Comparison of ENCODE assay signal across 8 cellular contexts in the genomic region with DNA sequence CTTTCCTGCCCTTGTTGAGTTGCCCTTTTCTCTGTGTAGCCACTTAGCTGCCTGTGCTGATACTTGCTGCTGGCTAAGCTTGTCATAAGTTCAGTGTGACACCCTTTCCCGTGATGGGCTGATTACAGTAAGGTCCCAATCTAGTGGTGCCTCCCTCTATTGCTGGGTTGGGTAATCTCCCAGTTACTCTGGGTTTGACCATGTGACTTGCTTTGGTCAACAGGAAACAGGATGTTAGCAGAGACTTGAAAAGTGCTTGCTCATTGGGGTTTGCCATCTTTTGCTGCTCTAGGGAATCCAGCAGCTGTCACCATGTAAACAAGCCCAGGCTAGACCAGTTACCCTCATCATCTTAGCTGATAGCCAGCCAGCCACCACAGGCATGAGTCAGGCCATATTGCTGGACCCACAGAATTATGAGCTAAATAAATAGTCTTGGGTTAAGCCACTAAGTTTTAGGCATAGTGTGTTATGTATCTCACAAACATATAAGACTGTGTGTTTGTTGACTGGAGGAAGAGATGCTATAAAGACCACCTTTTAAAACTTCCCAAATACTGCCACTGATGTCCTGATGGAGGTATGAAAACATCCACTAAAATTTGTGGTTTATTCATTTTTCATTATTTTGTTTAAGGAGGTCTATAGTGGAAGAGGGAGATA. TPM values are rescaled to one million over a fixed set of nuclear protein-coding genes. Genes with fewer than 3 reads are reported as not detected.
DNase-seq lines count a peak whose midpoint lies in the region; ATAC-seq and TF ChIP-seq lines count a peak whose summit lies in the region.

No MANE protein-coding gene starts in this region.

- peaks cover 9% of the 10 kb centered on the region for H3K27me3 ChIP-seq in adipocyte (replicated peaks; ENCODE audit: control insufficient read depth, insufficient read depth, low read length)
- no peaks in the 10 kb centered on the region for H3K27me3 ChIP-seq in WERI-Rb-1 (ENCODE audit: insufficient read depth, low read depth, severe bottlenecking)

- no peak for TF ChIP-seq CTCF in WERI-Rb-1 (IDR thresholded peaks at IDR 0.05; ENCODE audit: low read depth, low read length)

- peak; percentile 56 for DNase-seq in Caki2 (ENCODE audit: low read depth)
- DNase-seq in NCI-H1694 treated with DMSO at 0.1 percent for 48 hours (lab: John Stamatoyannopoulos, UW) = peak; percentile 19
- DNase-seq in adipocyte (ENCODE audit: low read depth) = peak; percentile 4
- peak; percentile 98 for DNase-seq in myocyte (ENCODE audit: low read depth)
- no peak for DNase-seq in G401 (ENCODE audit: low spot score)
- no peak for DNase-seq in hypothalamus (lab: John Stamatoyannopoulos, UW)
- DNase-seq in WERI-Rb-1 = no peak

- peak; percentile 65 for ATAC-seq in GM21423 (IDR thresholded peaks at IDR 0.05; ENCODE audit: unreplicated experiment)

- H3K4me1 ChIP-seq in adipocyte (ENCODE audit: control insufficient read depth, insufficient read depth, low read length) = peaks cover 7% of the 10 kb centered on the region

- no peaks in the 10 kb centered on the region for H3K36me3 ChIP-seq in adipocyte (ENCODE audit: control insufficient read depth, insufficient read depth, low read length, severe bottlenecking)
- H3K36me3 ChIP-seq in WERI-Rb-1 = no peaks in the 10 kb centered on the region

- H3K9me3 ChIP-seq in adipocyte (ENCODE audit: control insufficient read depth, low read length) (peaks cover 16% of the 10 kb centered on the region), WERI-Rb-1 (ENCODE audit: severe bottlenecking) (peaks cover 14% of the 10 kb centered on the region)

- in situ Hi-C loops in Caki2 (cut with HindIII; ENCODE audit: low pct_unique_long_range_greater_than_20kb, low sequenced_read_pairs) = no loop called here
- in situ Hi-C loops in G401 (cut with HindIII; ENCODE audit: low sequenced_read_pairs) = no loop called here

- H3K9ac ChIP-seq in adipocyte (ENCODE audit: low read length) = peak overlapping the region; percentile 31

- H3K27ac ChIP-seq in WERI-Rb-1 = no peak overlapping the region

- H3K4me3 ChIP-seq in adipocyte (ENCODE audit: low read length) (no peak overlapping the region), WERI-Rb-1 (ENCODE audit: low read depth, low read length) (no peak overlapping the region)

RNA-seq across cellular contexts. Expression of gene LEP, which starts 4.0 kb away (rescaled TPM):
- not detected in 2 replicates for total RNA-seq in Caki2 (2014; rRNA removed; shearing (Covaris generic); ENCODE audit: low replicate concordance)
- total RNA-seq in myocyte = not detected in 2 replicates
- 0.04 TPM for polyA plus RNA-seq in myocyte (2012)
- not detected in 2 replicates for total RNA-seq in G401 (2014; rRNA removed; shearing (Covaris generic))

Comparison
In these comparisons a context has a peak if more than half of its experiments do, and no peak if none do; other contexts are left out.
1. DNase-seq: peak in Caki2 (single experiment), NCI-H1694 treated with DMSO at 0.1 percent for 48 hours (single experiment), adipocyte (single experiment) and myocyte (single experiment); none in G401 (single experiment), hypothalamus (0 of 51) and WERI-Rb-1 (single experiment).